ENCODE assay signal across 21 cellular contexts in the genomic region with DNA sequence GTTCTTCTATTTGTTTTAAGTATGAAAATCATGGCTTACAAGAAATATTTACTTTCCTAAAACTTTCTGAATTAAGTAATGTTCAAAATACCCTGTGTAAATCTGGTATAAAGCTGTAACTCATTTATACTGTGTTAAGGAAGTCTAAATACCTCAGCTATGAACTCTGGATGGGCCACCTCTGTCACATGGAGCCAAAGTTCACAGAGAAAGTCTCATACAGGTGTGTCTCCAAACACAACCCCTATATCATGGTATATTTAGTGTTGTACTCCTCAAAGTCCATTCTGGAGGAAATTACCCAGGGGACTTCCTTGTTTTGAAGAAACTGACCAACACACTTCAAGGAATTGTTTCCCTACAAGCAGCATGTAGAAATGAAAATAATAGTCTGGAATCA.
DNase-seq lines count a peak whose midpoint lies in the region; ATAC-seq, FAIRE-seq and TF ChIP-seq lines count a peak whose summit lies in the region.
"Had no signal": no experiment of that assay in that cellular context is flagged by ENCODE, and none has a peak within 500 bp of the region (broad histone marks: within the 10 kb centered on the region; RNA-seq: fewer than 3 reads in every experiment).

No MANE protein-coding gene starts in this region.

- H3K36me3 ChIP-seq in Caco-2 (ENCODE audit: control insufficient read depth, insufficient read depth, low read length): no peaks in the 10 kb centered on the region
- no peaks in the 10 kb centered on the region for H3K36me3 ChIP-seq in MM.1S (replicated peaks; ENCODE audit: insufficient read depth, low read length)
- H3K36me3 ChIP-seq in endothelial cell of umbilical vein (ENCODE audit: control insufficient read depth in 2 of 2, extremely low read depth in 1 of 2, insufficient read depth in 2 of 2, low read length in 2 of 2): no peaks in the 10 kb centered on the region
- no peaks in the 10 kb centered on the region for H3K36me3 ChIP-seq in mucosa of rectum (ENCODE audit: control insufficient read depth in 2 of 2, insufficient read depth in 2 of 2, low read length in 2 of 2)
- H3K36me3 ChIP-seq in upper lobe of left lung: no peaks in the 10 kb centered on the region

- peaks cover 13% of the 10 kb centered on the region for H3K9me3 Mint-ChIP-seq in Caco-2 (ENCODE audit: unreplicated experiment)
- H3K9me3 Mint-ChIP-seq in activated naive CD8-positive, alpha-beta T cell treated with anti-CD3 and anti-CD28 coated beads for 36 hours: no peaks in the 10 kb centered on the region
- H3K9me3 Mint-ChIP-seq: H9 had no signal

- dilution Hi-C loops in endothelial cell of umbilical vein (cut with MboI; ENCODE audit: extremely low pct_ligation_motif_present, low sequenced_read_pairs): no loop called here

- H3K4me1 Mint-ChIP-seq in Caco-2 (ENCODE audit: low read depth, unreplicated experiment): peaks cover 17% of the 10 kb centered on the region
- no peaks in the 10 kb centered on the region for H3K4me1 Mint-ChIP-seq in activated naive CD8-positive, alpha-beta T cell treated with anti-CD3 and anti-CD28 coated beads for 36 hours
- H3K4me1 Mint-ChIP-seq: H9 had no signal

- H3K4me2 ChIP-seq in MM.1S (ENCODE audit: low read depth, low read length): peak overlapping the region; percentile 40; the same call in 1 of the 2 replicates
- no peak overlapping the region for H3K4me2 ChIP-seq in endothelial cell of umbilical vein (ENCODE audit: insufficient read depth, low read length)
- H3K4me2 ChIP-seq: A549 had no signal

- BruUV-seq in Caco-2 (replicated peaks; lab: Mats Ljungman, UMichigan): no TSS peak
- BruUV-seq in endothelial cell of umbilical vein (replicated peaks; lab: Mats Ljungman, UMichigan): no TSS peak

- H3K4me3 ChIP-seq in Caco-2 (ENCODE audit: low read depth, low read length) (no peak overlapping the region), MM.1S (ENCODE audit: low read length) (no peak overlapping the region), endothelial cell of umbilical vein (replicated peaks in 1 of 3; ENCODE audit: insufficient read depth in 1 of 3, low read depth in 1 of 3, low read length in 3 of 3) (no peak overlapping the region), mucosa of rectum (ENCODE audit: low read length in 2 of 2) (peak overlapping the region in 1 of 2 donors; percentile 34), upper lobe of left lung (no peak overlapping the region)
- H3K4me3 ChIP-seq: A549 had no signal

- ATAC-seq in upper lobe of left lung (ENCODE audit: low FRiP score in 2 of 2): no peak
- ATAC-seq: A549, HepG2 had no signal

- DNase-seq in Caco-2 (no peak), MM.1S (no peak), endothelial cell of umbilical vein (ENCODE audit: low read depth, low spot score) (no peak), T-helper 9 cell (no peak), upper lobe of left lung (no peak), foreskin melanocyte (no peak)
- DNase-seq in activated naive CD8-positive, alpha-beta T cell treated with anti-CD3 and anti-CD28 coated beads for 36 hours: no peak
- DNase-seq: AML-193; CD4-positive, alpha-beta T cell; DMS153; DMS79; GDM1; H9 had no signal

- FAIRE-seq in endothelial cell of umbilical vein (lab: Jason Lieb, UNC): no peak
- FAIRE-seq: A549, GM18507, H1, HepG2, HTR-8/SVneo had no signal

- H2AFZ ChIP-seq in MM.1S (ENCODE audit: low read length): no peak overlapping the region
- H2AFZ ChIP-seq in endothelial cell of umbilical vein (ENCODE audit: low read depth, low read length): peak overlapping the region; percentile 21

- no peak for TF ChIP-seq EP300 in upper lobe of left lung (IDR thresholded peaks at IDR 0.05)

- H3K36me3 Mint-ChIP-seq in Caco-2 (ENCODE audit: insufficient read depth, unreplicated experiment): no peaks in the 10 kb centered on the region
- no peaks in the 10 kb centered on the region for H3K36me3 Mint-ChIP-seq in activated naive CD8-positive, alpha-beta T cell treated with anti-CD3 and anti-CD28 coated beads for 36 hours

- H3K4me1 ChIP-seq in Caco-2 (peaks cover 27% of the 10 kb centered on the region), MM.1S (ENCODE audit: low read length) (peaks cover 10% of the 10 kb centered on the region), endothelial cell of umbilical vein (ENCODE audit: control insufficient read depth, extremely low read depth, insufficient read depth, low read length) (peaks cover 9% of the 10 kb centered on the region), mucosa of rectum (ENCODE audit: control insufficient read depth in 2 of 2, insufficient read depth in 2 of 2, low read length in 2 of 2) (peaks cover 0 to 8% of the 10 kb centered on the region in 2 donors), upper lobe of left lung (no peaks in the 10 kb centered on the region)
- H3K4me1 ChIP-seq: A549 had no signal

- TF ChIP-seq POLR2A in endothelial cell of umbilical vein (IDR thresholded peaks at IDR 0.05; ENCODE audit: low read depth, low read length) (no peak), upper lobe of left lung (IDR thresholded peaks at IDR 0.05) (no peak)

- peaks cover 2% of the 10 kb centered on the region for H3K9me1 ChIP-seq in endothelial cell of umbilical vein (replicated peaks; ENCODE audit: control insufficient read depth, extremely low read depth, insufficient read depth, low read length)

- POLR2A ChIA-PET in Caco-2 (lab: Charles Lee): no interaction called here
- POLR2A ChIA-PET in endothelial cell of umbilical vein (lab: Charles Lee): no interaction called here

- H3K9me2 ChIP-seq in MM.1S (replicated peaks; ENCODE audit: insufficient read depth, low read length): no peaks in the 10 kb centered on the region

- no peak overlapping the region for H3K9ac ChIP-seq in MM.1S (ENCODE audit: low read length)
- H3K9ac ChIP-seq in endothelial cell of umbilical vein (replicated peaks; ENCODE audit: extremely low read depth, insufficient read depth, low read length): no peak overlapping the region
- H3K9ac ChIP-seq in mucosa of rectum (ENCODE audit: low read depth in 1 of 2, low read length in 2 of 2): no peak overlapping the region

- H4K20me1 ChIP-seq in MM.1S (ENCODE audit: insufficient read depth, low read length): no peaks in the 10 kb centered on the region
- no peaks in the 10 kb centered on the region for H4K20me1 ChIP-seq in endothelial cell of umbilical vein (replicated peaks; ENCODE audit: control insufficient read depth, extremely low read depth, insufficient read depth, low read length)

- H3K9me3 ChIP-seq in Caco-2 (0 out of 2 replicates have a peak, but pooled peaks cover 6% of the 10 kb centered on the region), MM.1S (replicated peaks; ENCODE audit: insufficient read depth, low read length) (no peaks in the 10 kb centered on the region), endothelial cell of umbilical vein (replicated peaks; ENCODE audit: control insufficient read depth, insufficient read depth, low read length) (no peaks in the 10 kb centered on the region), mucosa of rectum (ENCODE audit: control insufficient read depth in 2 of 2, low read length in 2 of 2) (no peaks in the 10 kb centered on the region), upper lobe of left lung (no peaks in the 10 kb centered on the region)
- H3K9me3 ChIP-seq: A549 had no signal

- H3K27me3 ChIP-seq in Caco-2 (replicated peaks; ENCODE audit: control insufficient read depth, insufficient read depth, low read length) (no peaks in the 10 kb centered on the region), MM.1S (replicated peaks; ENCODE audit: insufficient read depth, low read length) (no peaks in the 10 kb centered on the region), endothelial cell of umbilical vein (ENCODE audit: control insufficient read depth in 2 of 2, insufficient read depth in 2 of 2, low read length in 2 of 2) (no peaks in the 10 kb centered on the region), mucosa of rectum (ENCODE audit: control insufficient read depth in 2 of 2, insufficient read depth in 2 of 2, low read length in 2 of 2) (no peaks in the 10 kb centered on the region), upper lobe of left lung (no peaks in the 10 kb centered on the region)

- H3K27ac Mint-ChIP-seq in Caco-2 (ENCODE audit: unreplicated experiment): peak overlapping the region; percentile 71
- H3K27ac Mint-ChIP-seq in activated naive CD8-positive, alpha-beta T cell treated with anti-CD3 and anti-CD28 coated beads for 36 hours: no peak overlapping the region
- H3K27ac Mint-ChIP-seq: CD4-positive, alpha-beta T cell; H9 had no signal

- CTCF ChIA-PET in Caco-2 (lab: Charles Lee) (no interaction called here), endothelial cell of umbilical vein (lab: Charles Lee) (no interaction called here)

- 0 out of 2 replicates have a peak, but pooled peaks cover 4% of the 10 kb centered on the region for H3F3A ChIP-seq in MM.1S (ENCODE audit: insufficient read depth, low read length)

- intact Hi-C loops in Caco-2 (cut with micrococcal nuclease; ENCODE audit: unreplicated experiment) (no loop called here), endothelial cell of umbilical vein (cut with micrococcal nuclease) (no loop called here)

- H3K27ac ChIP-seq in MM.1S (ENCODE audit: low read length) (no peak overlapping the region), endothelial cell of umbilical vein (ENCODE audit: insufficient read depth, low read depth, low read length) (no peak overlapping the region), mucosa of rectum (ENCODE audit: low read depth in 2 of 2, low read length in 2 of 2) (peak overlapping the region; percentile 58 to 65), upper lobe of left lung (no peak overlapping the region)
- H3K27ac ChIP-seq: 22Rv1, A549, C4-2B had no signal

- TF ChIP-seq CTCF in Caco-2 (IDR thresholded peaks at IDR 0.05; ENCODE audit: insufficient read depth in 1 of 2, low read depth in 1 of 2, low read length in 1 of 2, severe bottlenecking in 1 of 2, unreplicated experiment in 1 of 2) (no peak), MM.1S (IDR thresholded peaks at IDR 0.05; ENCODE audit: low read length) (no peak), endothelial cell of umbilical vein (IDR thresholded peaks at IDR 0.05; ENCODE audit: extremely low read depth in 1 of 2, insufficient read depth in 1 of 2, low read depth in 1 of 2, low read length in 2 of 2) (no peak), upper lobe of left lung (IDR thresholded peaks at IDR 0.05) (no peak)

- H3K27me3 Mint-ChIP-seq in Caco-2 (ENCODE audit: insufficient read depth, unreplicated experiment): peaks cover 3% of the 10 kb centered on the region
- no peaks in the 10 kb centered on the region for H3K27me3 Mint-ChIP-seq in activated naive CD8-positive, alpha-beta T cell treated with anti-CD3 and anti-CD28 coated beads for 36 hours
- H3K27me3 Mint-ChIP-seq: CD4-positive, alpha-beta T cell had no signal

- H3K79me2 ChIP-seq in MM.1S (ENCODE audit: low read length): no peaks in the 10 kb centered on the region
- H3K79me2 ChIP-seq in endothelial cell of umbilical vein (ENCODE audit: control insufficient read depth, insufficient read depth, low read length): no peaks in the 10 kb centered on the region

- H3K4me3 Mint-ChIP-seq in Caco-2 (ENCODE audit: unreplicated experiment): no peak overlapping the region
- no peak overlapping the region for H3K4me3 Mint-ChIP-seq in activated naive CD8-positive, alpha-beta T cell treated with anti-CD3 and anti-CD28 coated beads for 36 hours
- H3K4me3 Mint-ChIP-seq: CD4-positive, alpha-beta T cell; H9 had no signal

TF ChIP-seq in endothelial cell of umbilical vein, 7 proteins besides CTCF, POLR2A, EP300 and RAD21:
- TF ChIP-seq EZH2 (IDR thresholded peaks at IDR 0.05; ENCODE audit: borderline replicate concordance, low read depth, low read length, severe bottlenecking): no peak

Comparison
In these comparisons a context has a peak if more than half of its experiments do, and no peak if none do; other contexts are left out.
1. H3K27ac ChIP-seq: peak in mucosa of rectum (2 of 2); none in MM.1S (single experiment), endothelial cell of umbilical vein (single experiment) and upper lobe of left lung (0 of 4).